ENCODE assay signal across 8 cellular contexts in genomic region chr15:48330855-48331795, GRCh38. TPM values are rescaled to one million over a fixed set of nuclear protein-coding genes. Genes with fewer than 3 reads are reported as not detected.
DNase-seq lines count a peak whose midpoint lies in the region; ATAC-seq and TF ChIP-seq lines count a peak whose summit lies in the region.

Gene DUT (plus strand): TSS chr15:48331429. CDS start chr15:48331516, 87 bp downstream.

- no peaks in the 10 kb centered on the region for H3K27me3 ChIP-seq in stomach

- H3K4me3 ChIP-seq in fibroblast of the aortic adventitia (ENCODE audit: low read depth, low read length) (peak within 1 kb of the TSS; percentile 87), stomach (peak within 1 kb of the TSS; percentile 68 to 93 (median 88))

- peaks cover 9 to 34% (median 18%) of the 10 kb centered on the region in 4 donors for H3K4me1 ChIP-seq in stomach

- peaks cover 21% of the 10 kb centered on the region for H3K36me3 Mint-ChIP-seq in nephron progenitor cell (ENCODE audit: low read depth)

- peak; percentile 1 for DNase-seq in DMS 273 treated with DMSO at 0.1 percent for 48 hours (lab: John Stamatoyannopoulos, UW)
- DNase-seq in HUDEP-2 (lab: John Stamatoyannopoulos, UW; ENCODE audit: unreplicated experiment in 76 of 76): peak in 70 of 76 experiments; percentile 17 to 79 (median 62)
- peak; percentile 90 for DNase-seq in RPMI8226
- peak; percentile 72 for DNase-seq in activated T-helper 9 cell treated with anti-CD3 and anti-CD28 coated beads, Interleukin-2, amount 50 U/mL, for 16 hours (ENCODE audit: low read depth)
- peak; percentile 76 for DNase-seq in fibroblast of the aortic adventitia (ENCODE audit: low read depth)
- DNase-seq in nephron progenitor cell: peak; percentile 83
- DNase-seq in stomach: peak; percentile 84

- peak in 1 of 4 donors; percentile 80 for TF ChIP-seq POLR2A in stomach (IDR thresholded peaks at IDR 0.05)

- H3K36me3 ChIP-seq in stomach: peaks cover 3 to 27% (median 22%) of the 10 kb centered on the region in 4 donors

- TF ChIP-seq CTCF in fibroblast of the aortic adventitia (IDR thresholded peaks at IDR 0.05; ENCODE audit: insufficient read depth, low read length) (no peak), nephron progenitor cell (IDR thresholded peaks at IDR 0.05) (no peak), stomach (IDR thresholded peaks at IDR 0.05) (no peak)

- intact Hi-C loops in stomach (cut with DNase I; ENCODE audit: low total_unique reads): no loop called here

- H3K27me3 Mint-ChIP-seq in nephron progenitor cell (ENCODE audit: low read depth, poor library complexity): no peaks in the 10 kb centered on the region

- H3K9me3 Mint-ChIP-seq in nephron progenitor cell: no peaks in the 10 kb centered on the region

- peak within 1 kb of the TSS; percentile 99 for H3K4me3 Mint-ChIP-seq in nephron progenitor cell

- H3K27ac ChIP-seq in stomach: peak within 1 kb of the TSS; percentile 88 to 99 (median 97)

- 1 to 2% (median 1%) methylated on average over 30 to 89 of the region's 89 CpGs for WGBS in stomach, 5 donors

- H3K9me3 ChIP-seq in stomach: no peaks in the 10 kb centered on the region

- peak; percentile 85 for ATAC-seq in GM21390 (IDR thresholded peaks at IDR 0.05; ENCODE audit: unreplicated experiment)

- H3K4me1 Mint-ChIP-seq in nephron progenitor cell: peaks cover 53% of the 10 kb centered on the region

- TF ChIP-seq EP300 in stomach (IDR thresholded peaks at IDR 0.05): no peak

- peak within 1 kb of the TSS; percentile 99 for H3K27ac Mint-ChIP-seq in nephron progenitor cell

RNA-seq across cellular contexts. Expression of gene DUT, which starts in this region (rescaled TPM):
- total RNA-seq in fibroblast of the aortic adventitia (ENCODE audit: low replicate concordance): 70.4 and 72.0 TPM in 2 replicates
- total RNA-seq in stomach: 100 to 1,000 TPM in 2 of 5 donors, 10 to 100 TPM in 2, 1 to 10 TPM in 1; 7.6 to 207 (median 27.5) TPM
- 10 to 100 TPM; 62.8 to 90.1 (median 76.4) TPM for polyA plus RNA-seq in stomach

Comparison
In these comparisons a context has a peak if more than half of its experiments do, and no peak if none do; other contexts are left out.
1. Peak in every context shown above with its lines: DNase-seq, ATAC-seq, H3K4me3 ChIP-seq and H3K27ac ChIP-seq.
2. DNase-seq: peak in every context shown above with its lines; median percentile 90 in RPMI8226; 84 in stomach; 83 in nephron progenitor cell; 76 in fibroblast of the aortic adventitia; 72 in activated T-helper 9 cell treated with anti-CD3 and anti-CD28 coated beads, Interleukin-2, amount 50 U/mL, for 16 hours; 62 in HUDEP-2; 1 in DMS 273 treated with DMSO at 0.1 percent for 48 hours.